ENCODE assay signal across 14 cellular contexts in the genomic region with DNA sequence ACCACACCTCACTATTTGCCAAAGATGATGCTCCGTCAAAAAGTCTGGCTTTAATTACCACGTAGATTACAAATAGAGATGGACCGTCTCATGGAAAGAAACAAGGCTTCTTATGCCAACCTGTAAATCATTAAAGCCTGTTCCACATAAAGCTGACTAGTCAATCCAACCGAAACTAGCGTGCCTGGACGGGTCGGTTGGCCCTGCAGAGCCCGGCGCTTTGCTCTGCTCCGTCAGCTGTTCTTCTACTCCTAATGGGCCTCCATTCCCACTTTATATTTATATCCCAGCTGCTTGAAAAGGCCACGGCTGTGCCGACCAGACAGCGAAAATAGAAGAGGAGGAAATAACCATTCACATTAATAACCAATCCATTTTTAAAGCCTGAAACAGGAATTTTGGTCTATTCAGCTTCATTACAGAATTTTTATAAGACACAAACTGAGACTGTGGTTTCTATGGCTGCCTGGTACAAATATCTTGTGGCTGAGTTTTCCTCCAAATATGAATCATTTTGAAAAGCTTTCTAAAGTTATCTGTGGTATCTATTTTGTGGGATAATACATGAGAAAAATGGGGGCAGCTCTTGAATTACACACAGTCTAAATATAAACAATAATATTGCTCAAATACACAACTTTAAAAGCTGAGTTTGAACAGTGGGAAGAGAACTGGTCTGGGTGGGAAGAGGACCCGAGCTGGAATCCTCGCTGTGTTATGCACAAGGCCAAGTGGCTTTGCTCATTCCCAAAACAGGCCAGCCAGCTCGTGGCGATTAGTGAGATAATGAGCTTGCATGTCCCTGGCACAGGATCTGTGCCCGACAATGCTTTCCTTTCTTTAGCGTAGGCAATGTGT. TPM values are rescaled to one million over a fixed set of nuclear protein-coding genes. Genes with fewer than 3 reads are reported as not detected.
DNase-seq lines count a peak whose midpoint lies in the region; ATAC-seq, FAIRE-seq and TF ChIP-seq lines count a peak whose summit lies in the region.
"Had no signal": no experiment of that assay in that cellular context is flagged by ENCODE, and none has a peak within 500 bp of the region (broad histone marks: within the 10 kb centered on the region; RNA-seq: fewer than 3 reads in every experiment).

No MANE protein-coding gene starts in this region.

- TF ChIP-seq RAD21 in H1 (IDR thresholded peaks at IDR 0.05 in 1 of 2, conservative IDR thresholded peaks at IDR 0.05 in 1 of 2; ENCODE audit: low read depth in 2 of 2, low read length in 2 of 2) = no peak

- H3K36me3 ChIP-seq in MG63 (no peaks in the 10 kb centered on the region), H1 (ENCODE audit: control insufficient read depth in 2 of 4, insufficient read depth in 4 of 4, low read length in 3 of 4) (no peaks in the 10 kb centered on the region), lung (ENCODE audit: control insufficient read depth in 2 of 2, insufficient read depth in 2 of 2, low read length in 2 of 2) (no peaks in the 10 kb centered on the region)

- ATAC-seq in lung (ENCODE audit: insufficient read depth, low FRiP score) = peak; percentile 47
- no peak for ATAC-seq in stimulated activated naive B cell treated with anti-CD40 and anti-IgM and Interleukin-4, amounts not matched to agents 10 μg/mL and 1 μg/mL and 100 μg/mL, for 72 hours (replicated peaks)
- ATAC-seq: activated CD4-positive, CD25-positive, alpha-beta regulatory T cell treated with anti-CD3 and anti-CD28 coated beads, Interleukin-2, amount 50 U/mL, for 24 hours had no signal

- no peaks in the 10 kb centered on the region for H3K9me3 Mint-ChIP-seq in stimulated activated naive B cell treated with anti-CD40 and anti-IgM and Interleukin-4, amounts not matched to agents 10 μg/mL and 1 μg/mL and 100 μg/mL, for 72 hours
- H3K9me3 Mint-ChIP-seq in activated naive CD4-positive, alpha-beta T cell treated with anti-CD3 and anti-CD28 coated beads, Interleukin-2, amount 10 ng/mL, durations not matched to agents 7 days and 5 days = no peaks in the 10 kb centered on the region

- no peak for TF ChIP-seq EP300 in H1 (IDR thresholded peaks at IDR 0.05; ENCODE audit: borderline replicate concordance in 1 of 2, low read depth in 2 of 2, low read length in 2 of 2)

- peak; percentile 5 for DNase-seq in A172 (ENCODE audit: low spot score)
- peak; percentile 71 for DNase-seq in MG63
- DNase-seq in H1 (ENCODE audit: low read depth in 1 of 2, low spot score in 2 of 2) = no peak
- DNase-seq in lung (ENCODE audit: low spot score) = no peak
- DNase-seq in stimulated activated naive B cell treated with anti-CD40 and anti-IgM and Interleukin-4, amounts not matched to agents 10 μg/mL and 1 μg/mL and 100 μg/mL, for 72 hours = no peak
- no peak for DNase-seq in G401 (ENCODE audit: low spot score)
- DNase-seq in GM19240 (ENCODE audit: insufficient read length, low spot score) = no peak
- no peak for DNase-seq in activated naive CD4-positive, alpha-beta T cell treated with anti-CD3 and anti-CD28 coated beads, Interleukin-2, amount 10 ng/mL, durations not matched to agents 7 days and 5 days
- DNase-seq: activated naive CD4-positive, alpha-beta T cell treated with Interleukin-2 at 50 U/mL for 16 hours; AML-193; Kasumi-1; stimulated activated CD4-positive, alpha-beta T cell treated with anti-CD3 and anti-CD28 coated beads, Interleukin-1b, Interleukin-23, amount 100 ng/mL, for 48 hours had no signal

- H4K5ac ChIP-seq in H1 (ENCODE audit: insufficient read length, low read depth, low read length) = no peak overlapping the region

- H3K4me1 Mint-ChIP-seq in stimulated activated naive B cell treated with anti-CD40 and anti-IgM and Interleukin-4, amounts not matched to agents 10 μg/mL and 1 μg/mL and 100 μg/mL, for 72 hours = peaks cover 0 to 2% of the 10 kb centered on the region in 2 donors
- H3K4me1 Mint-ChIP-seq in activated naive CD4-positive, alpha-beta T cell treated with anti-CD3 and anti-CD28 coated beads, Interleukin-2, amount 10 ng/mL, durations not matched to agents 7 days and 5 days = peaks cover 4% of the 10 kb centered on the region

- H3K27me3 ChIP-seq in MG63 (no peaks in the 10 kb centered on the region), H1 (replicated peaks in 1 of 4; ENCODE audit: control insufficient read depth in 3 of 4, extremely low read depth in 1 of 4, insufficient read depth in 3 of 4, low read length in 3 of 4) (no peaks in the 10 kb centered on the region), lung (ENCODE audit: control insufficient read depth, insufficient read depth) (no peaks in the 10 kb centered on the region)

- no peaks in the 10 kb centered on the region for H3K36me3 Mint-ChIP-seq in stimulated activated naive B cell treated with anti-CD40 and anti-IgM and Interleukin-4, amounts not matched to agents 10 μg/mL and 1 μg/mL and 100 μg/mL, for 72 hours
- H3K36me3 Mint-ChIP-seq in activated naive CD4-positive, alpha-beta T cell treated with anti-CD3 and anti-CD28 coated beads, Interleukin-2, amount 10 ng/mL, durations not matched to agents 7 days and 5 days = no peaks in the 10 kb centered on the region

- H3K9me3 ChIP-seq in MG63 (no peaks in the 10 kb centered on the region), H1 (ENCODE audit: insufficient read depth in 2 of 2, low read depth in 1 of 2, low read length in 1 of 2) (no peaks in the 10 kb centered on the region), lung (ENCODE audit: control insufficient read depth in 2 of 2, insufficient read depth in 1 of 2, low read length in 1 of 2) (no peaks in the 10 kb centered on the region)

- no peak overlapping the region for H3K18ac ChIP-seq in H1 (ENCODE audit: extremely low read depth, low read length)

- TF ChIP-seq CTCF in H1 (IDR thresholded peaks at IDR 0.05; ENCODE audit: control extremely low read depth in 1 of 3, insufficient read depth in 1 of 3, low read depth in 1 of 3, low read length in 3 of 3) (no peak), lung (IDR thresholded peaks at IDR 0.05; ENCODE audit: control extremely low read depth, extremely low read depth) (no peak)

- no peak overlapping the region for H2BK15ac ChIP-seq in H1 (ENCODE audit: low read length)

- no peak overlapping the region for H3K4me3 Mint-ChIP-seq in stimulated activated naive B cell treated with anti-CD40 and anti-IgM and Interleukin-4, amounts not matched to agents 10 μg/mL and 1 μg/mL and 100 μg/mL, for 72 hours
- no peak overlapping the region for H3K4me3 Mint-ChIP-seq in activated naive CD4-positive, alpha-beta T cell treated with anti-CD3 and anti-CD28 coated beads, Interleukin-2, amount 10 ng/mL, durations not matched to agents 7 days and 5 days

- no peaks in the 10 kb centered on the region for H3K23me2 ChIP-seq in H1 (ENCODE audit: low read depth, low read length)

- H2BK12ac ChIP-seq in H1 (ENCODE audit: low read depth, low read length) = no peak overlapping the region

- in situ Hi-C loops in G401 (cut with HindIII; ENCODE audit: low sequenced_read_pairs) = no loop called here

- no peak overlapping the region for H2BK20ac ChIP-seq in H1 (ENCODE audit: low read length)

- peak overlapping the region; percentile 11 for H4K91ac ChIP-seq in H1 (replicated peaks; ENCODE audit: insufficient read length, low read length)

- H3K27me3 Mint-ChIP-seq in stimulated activated naive B cell treated with anti-CD40 and anti-IgM and Interleukin-4, amounts not matched to agents 10 μg/mL and 1 μg/mL and 100 μg/mL, for 72 hours = no peaks in the 10 kb centered on the region
- peaks cover 17% of the 10 kb centered on the region for H3K27me3 Mint-ChIP-seq in activated naive CD4-positive, alpha-beta T cell treated with anti-CD3 and anti-CD28 coated beads, Interleukin-2, amount 10 ng/mL, durations not matched to agents 7 days and 5 days

- H3K4me1 ChIP-seq in H1 (replicated peaks in 1 of 4; ENCODE audit: control insufficient read depth in 3 of 4, insufficient read depth in 4 of 4, low read length in 3 of 4) (peaks cover 0 to 4% (median 0%) of the 10 kb centered on the region in 4 experiments; a peak in 1 of 7 replicates), lung (ENCODE audit: control insufficient read depth in 2 of 2, insufficient read depth in 2 of 2, low read length in 2 of 2) (peaks cover 0 to 4% of the 10 kb centered on the region in 2 donors)

- H3K14ac ChIP-seq in H1 (ENCODE audit: insufficient read length) = no peak overlapping the region

- H2AFZ ChIP-seq in H1 (ENCODE audit: low read length) = no peak overlapping the region

- CTCF ChIA-PET in H1 (lab: Charles Lee; ENCODE audit: partially characterized antibody) = interaction anchor here (0.8 to 2.6 kb wide), 6 partner anchors 10 to 237 kb away, joined by 3 to 19 read pairs (median 4); a partner anchor contains a TSS
- CTCF ChIA-PET in activated naive CD4-positive, alpha-beta T cell treated with anti-CD3 and anti-CD28 coated beads, Interleukin-2, amount 10 ng/mL, durations not matched to agents 7 days and 5 days (lab: Charles Lee) = interaction anchor here (0.6 to 1.9 kb wide), 4 partner anchors 37 to 239 kb away, joined by 3 to 7 read pairs (median 4); no protein-coding TSS in a partner anchor

- WGBS in H1 (ENCODE audit: extremely low coverage in 1 of 2, insufficient coverage in 1 of 2, insufficient read length in 1 of 2, insufficient replicate concordance in 2 of 2, low coverage in 1 of 2, low lambda C conversion rate in 2 of 2, missing lambda C conversion rate in 1 of 2), 2 experiments = 91% methylated on average over 19 of the region's 19 CpGs; no CpG with 5 or more reads in 1 of the 2 experiments
- whole genome bisulfite sequencing in lung, 2 donors = 74 to 80% methylated on average over 19 of the region's 19 CpGs

- H3K79me2 ChIP-seq in H1 (ENCODE audit: control insufficient read depth in 1 of 2, insufficient read depth in 2 of 2, low read length in 2 of 2) = no peaks in the 10 kb centered on the region

- H4K8ac ChIP-seq in H1 (ENCODE audit: extremely low read depth, insufficient read depth, low read length) = peak overlapping the region; percentile 9; the same call in 1 of the 2 replicates

- no peak overlapping the region for H2AK5ac ChIP-seq in H1 (ENCODE audit: low read depth, low read length)

- no peaks in the 10 kb centered on the region for H3K79me1 ChIP-seq in H1 (ENCODE audit: low read depth, low read length)

- no peak overlapping the region for H2BK120ac ChIP-seq in H1 (replicated peaks; ENCODE audit: low read depth, low read length)

- no peak for TF ChIP-seq POLR2A in H1 (IDR thresholded peaks at IDR 0.05; ENCODE audit: control extremely low read depth in 1 of 2, low read depth in 2 of 2, low read length in 2 of 2)

- H3K27ac Mint-ChIP-seq in stimulated activated naive B cell treated with anti-CD40 and anti-IgM and Interleukin-4, amounts not matched to agents 10 μg/mL and 1 μg/mL and 100 μg/mL, for 72 hours = no peak overlapping the region
- H3K27ac Mint-ChIP-seq in activated naive CD4-positive, alpha-beta T cell treated with anti-CD3 and anti-CD28 coated beads, Interleukin-2, amount 10 ng/mL, durations not matched to agents 7 days and 5 days = no peak overlapping the region

- no peak overlapping the region for H3K4ac ChIP-seq in H1 (replicated peaks; ENCODE audit: insufficient read length, low read depth, low read length)

- H4K20me1 ChIP-seq in H1 (replicated peaks in 1 of 2; ENCODE audit: control insufficient read depth in 1 of 2, insufficient read depth in 2 of 2, low read length in 2 of 2) = no peaks in the 10 kb centered on the region

- no peak overlapping the region for H3K4me2 ChIP-seq in H1 (ENCODE audit: insufficient read depth in 1 of 2, low read depth in 2 of 2, low read length in 2 of 2)

- H3K4me3 ChIP-seq in MG63 = no peak overlapping the region
- no peak overlapping the region for H3K4me3 ChIP-seq in H1 (ENCODE audit: extremely low read depth in 1 of 4, insufficient read depth in 2 of 4, low read depth in 3 of 4, low read length in 4 of 4)
- H3K4me3 ChIP-seq in lung = no peak overlapping the region

- no peak overlapping the region for H3K27ac ChIP-seq in H1 (ENCODE audit: low read depth, low read length)
- no peak overlapping the region for H3K27ac ChIP-seq in lung (ENCODE audit: low read depth in 1 of 2, low read length in 1 of 2)

- POLR2A ChIA-PET in H1 (lab: Charles Lee; ENCODE audit: partially characterized antibody) = no interaction called here

- H3K23ac ChIP-seq in H1 (ENCODE audit: insufficient read length) = no peak overlapping the region

- no peak overlapping the region for H3K9ac ChIP-seq in H1 (replicated peaks in 1 of 4; ENCODE audit: extremely low read depth in 1 of 4, low read depth in 3 of 4, low read length in 3 of 4)

- no peak overlapping the region for H3K56ac ChIP-seq in H1 (replicated peaks; ENCODE audit: insufficient read length, low read depth, low read length)

- no peak overlapping the region for H2BK5ac ChIP-seq in H1 (ENCODE audit: low read depth, low read length)

- FAIRE-seq in H1 (lab: Jason Lieb, UNC) = no peak

RNA-seq across cellular contexts. Expression of a gene that starts 10.4 kb away (rescaled TPM):
- not detected in 2 replicates for total RNA-seq in A172 (2014; rRNA removed; shearing (Covaris generic))
- total RNA-seq in MG63 (2014; rRNA removed; shearing (Covaris generic); ENCODE audit: low replicate concordance) = not detected in 2 replicates
- 2.0 and 2.6 TPM in 2 replicates for total RNA-seq in H1 (2021; fragmentation: NEBNext Ultra II Directional; extraction: Animal tissue kit (Norgen Biotek cat#: 25700))
- 2.1 TPM in 2 replicates for polyA plus RNA-seq in H1 (2011; rRNA removed)
- 2.6 TPM for polyA plus RNA-seq in H1 (2011; cell fraction: cytosol; rRNA removed)
- polyA plus RNA-seq in H1 (2011; cell fraction: nucleus; rRNA removed) = 5.7 TPM
- polyA plus RNA-seq in H1 (2012, experiment 1 of 2) = 1.5 to 2.3 TPM (median 1.6 TPM) in 4 replicates
- 0.70 TPM for polyA plus RNA-seq in H1 (2012, experiment 2 of 2)
- 1.9 TPM for polyA plus RNA-seq in H1 (2013, experiment 1 of 2)
- 1.7 TPM for polyA plus RNA-seq in H1 (2013, experiment 2 of 2)
- polyA minus RNA-seq in H1 (2011; rRNA and poly(A)+ RNA removed) = 2.0 and 3.2 TPM in 2 replicates
- polyA minus RNA-seq in H1 (2011; cell fraction: cytosol; rRNA and poly(A)+ RNA removed) = 1.4 TPM
- 4.3 TPM for polyA minus RNA-seq in H1 (2011; cell fraction: nucleus; rRNA and poly(A)+ RNA removed)
- total RNA-seq in lung = 10 to 100 TPM in 1 of 2 donors, 1 to 10 TPM in 1; 1.6 to 21.4 TPM
- 1 to 10 TPM in 1 of 2 donors, under 1 TPM in 1; 0.71 to 1.8 TPM for polyA plus RNA-seq in lung
- not detected in 2 replicates for total RNA-seq in G401 (2014; rRNA removed; shearing (Covaris generic))
- total RNA-seq: OCI-LY7 had no signal

Comparison
In these comparisons a context has a peak if more than half of its experiments do, and no peak if none do; other contexts are left out.
1. DNase-seq: peak in A172 (single experiment) and MG63 (single experiment); none in H1 (0 of 2), lung (single experiment), stimulated activated naive B cell treated with anti-CD40 and anti-IgM and Interleukin-4, amounts not matched to agents 10 μg/mL and 1 μg/mL and 100 μg/mL, for 72 hours (single experiment), G401 (single experiment), GM19240 (single experiment) and activated naive CD4-positive, alpha-beta T cell treated with anti-CD3 and anti-CD28 coated beads, Interleukin-2, amount 10 ng/mL, durations not matched to agents 7 days and 5 days (single experiment).